In genomic region chr3:143128212-143128611, GRCh38 we compare ENCODE assay signal across 24 cellular contexts.
"Had no signal": no experiment of that assay in that cellular context is flagged by ENCODE, and none has a peak within 500 bp of the region (broad histone marks: within the 10 kb centered on the region; RNA-seq: fewer than 3 reads in every experiment).

No MANE protein-coding gene starts in this region.

- H3K36me3 Mint-ChIP-seq: activated CD4-positive, alpha-beta memory T cell treated with anti-CD3 and anti-CD28 coated beads for 36 hours; WTC11 had no signal

- H3K36me3 ChIP-seq: breast epithelium, SJSA1 had no signal

- ATAC-seq: activated T-helper 17 cell treated with anti-CD3 and anti-CD28 coated beads, Interleukin-2, amount 50 U/mL, for 72 hours; K562; PC-3; WTC11 had no signal

- H3K4me3 Mint-ChIP-seq: activated CD4-positive, alpha-beta memory T cell treated with anti-CD3 and anti-CD28 coated beads for 36 hours; activated CD4-positive, alpha-beta T cell treated with anti-CD3 and anti-CD28 coated beads, Interleukin-2, amount 10 ng/mL, durations not matched to agents 7 days and 5 days; activated naive CD4-positive, alpha-beta T cell treated with anti-CD3 and anti-CD28 coated beads for 36 hours; activated naive CD8-positive, alpha-beta T cell treated with anti-CD3 and anti-CD28 coated beads, Interleukin-2, amount 10 ng/mL, durations not matched to agents 7 days and 5 days; activated T-helper 17 cell treated with anti-CD3 and anti-CD28 coated beads, Interleukin-2, amount 50 U/mL, for 72 hours; T-helper 1 cell treated with Interleukin-12 subunit alpha and Interleukin-12 subunit beta and Interleukin-4 antibody, amounts not matched to agents 30 μg/mL and 1 μg/mL, for 36 hours; WTC11 had no signal

- H3K27me3 Mint-ChIP-seq: activated CD4-positive, alpha-beta T cell treated with anti-CD3 and anti-CD28 coated beads, Interleukin-2, amount 10 ng/mL, durations not matched to agents 7 days and 5 days; activated naive CD8-positive, alpha-beta T cell treated with anti-CD3 and anti-CD28 coated beads, Interleukin-2, amount 10 ng/mL, durations not matched to agents 7 days and 5 days had no signal

- H3K4me1 ChIP-seq: breast epithelium had no signal

- DNase-seq: activated CD4-positive, alpha-beta memory T cell treated with anti-CD3 and anti-CD28 coated beads for 36 hours; activated CD4-positive, alpha-beta T cell treated with anti-CD3 and anti-CD28 coated beads for 1 hour; activated CD4-positive, alpha-beta T cell treated with anti-CD3 and anti-CD28 coated beads, Interleukin-2, amount 10 ng/mL, durations not matched to agents 7 days and 5 days; activated CD8-positive, alpha-beta memory T cell treated with anti-CD3 and anti-CD28 coated beads for 24 hours; activated gamma-delta T cell; activated naive CD4-positive, alpha-beta T cell treated with anti-CD3 and anti-CD28 coated beads for 36 hours; activated naive CD8-positive, alpha-beta T cell treated with anti-CD3 and anti-CD28 coated beads, Interleukin-2, amount 10 ng/mL, durations not matched to agents 7 days and 5 days; activated T-cell treated with anti-CD3 and anti-CD28 coated beads, Interleukin-2, amount 50 U/mL, for 48 hours; aorta; caudate nucleus; Karpas-422; NCI-H146; NCI-H187 treated with DMSO at 0.1 percent for 48 hours; NCI-H2081 treated with DMSO at 0.1 percent for 48 hours; NCI-H446; NCI-H524; PC-3; SHP77 had no signal

- H3K9me3 Mint-ChIP-seq: activated CD4-positive, alpha-beta memory T cell treated with anti-CD3 and anti-CD28 coated beads for 36 hours; activated CD4-positive, alpha-beta T cell treated with anti-CD3 and anti-CD28 coated beads, Interleukin-2, amount 10 ng/mL, durations not matched to agents 7 days and 5 days; activated naive CD4-positive, alpha-beta T cell treated with anti-CD3 and anti-CD28 coated beads for 36 hours; activated naive CD8-positive, alpha-beta T cell treated with anti-CD3 and anti-CD28 coated beads, Interleukin-2, amount 10 ng/mL, durations not matched to agents 7 days and 5 days; activated T-helper 17 cell treated with anti-CD3 and anti-CD28 coated beads, Interleukin-2, amount 50 U/mL, for 72 hours; T-helper 1 cell treated with Interleukin-12 subunit alpha and Interleukin-12 subunit beta and Interleukin-4 antibody, amounts not matched to agents 30 μg/mL and 1 μg/mL, for 36 hours; WTC11 had no signal

- H3K9me3 ChIP-seq: breast epithelium, SJSA1 had no signal

- H3K4me3 ChIP-seq: breast epithelium, K562, SJSA1 had no signal

- H3K27me3 ChIP-seq: breast epithelium, SJSA1 had no signal

- H3K27ac ChIP-seq: breast epithelium, SJSA1 had no signal

- H3K27ac Mint-ChIP-seq: activated CD4-positive, alpha-beta memory T cell treated with anti-CD3 and anti-CD28 coated beads for 36 hours; activated CD4-positive, alpha-beta T cell treated with anti-CD3 and anti-CD28 coated beads, Interleukin-2, amount 10 ng/mL, durations not matched to agents 7 days and 5 days; activated naive CD4-positive, alpha-beta T cell treated with anti-CD3 and anti-CD28 coated beads for 36 hours; activated naive CD8-positive, alpha-beta T cell treated with anti-CD3 and anti-CD28 coated beads, Interleukin-2, amount 10 ng/mL, durations not matched to agents 7 days and 5 days; activated T-helper 17 cell treated with anti-CD3 and anti-CD28 coated beads, Interleukin-2, amount 50 U/mL, for 72 hours; T-helper 1 cell treated with Interleukin-12 subunit alpha and Interleukin-12 subunit beta and Interleukin-4 antibody, amounts not matched to agents 30 μg/mL and 1 μg/mL, for 36 hours; WTC11 had no signal
